In the genomic region with DNA sequence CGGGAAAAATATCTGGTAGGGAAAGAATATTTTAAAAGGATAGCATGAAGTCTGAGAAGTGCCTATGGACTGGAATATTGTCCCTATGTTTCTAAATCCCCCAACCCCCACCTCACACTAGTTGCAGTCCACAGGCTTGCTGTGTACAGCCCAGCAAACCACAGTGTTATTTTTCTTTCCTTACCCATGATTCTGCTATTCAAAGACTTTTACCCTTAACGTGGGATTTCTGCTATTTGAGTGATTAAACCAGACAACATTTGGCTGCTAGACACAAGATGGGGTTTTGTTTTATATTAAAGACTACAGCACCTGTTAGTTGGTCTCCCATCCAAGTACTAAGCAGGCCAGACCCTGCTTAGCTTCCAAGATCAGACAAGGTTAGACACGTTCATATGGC, we compare ENCODE assay signal across 26 cellular contexts.
DNase-seq lines count a peak whose midpoint lies in the region; ATAC-seq, FAIRE-seq and TF ChIP-seq lines count a peak whose summit lies in the region.
"Had no signal": no experiment of that assay in that cellular context is flagged by ENCODE, and none has a peak within 500 bp of the region (broad histone marks: within the 10 kb centered on the region; RNA-seq: fewer than 3 reads in every experiment).

No MANE protein-coding gene starts in this region.

- H3K4me1 ChIP-seq in astrocyte (ENCODE audit: insufficient read depth, low read length), result peaks cover 32% of the 10 kb centered on the region
- H3K4me1 ChIP-seq: A549, BE2C had no signal

- no peak for TF ChIP-seq EP300 in neural cell (conservative IDR thresholded peaks at IDR 0.05; ENCODE audit: poor library complexity, severe bottlenecking)

- H3K79me2 ChIP-seq in astrocyte (ENCODE audit: insufficient read depth, low read length), result no peaks in the 10 kb centered on the region
- H3K79me2 ChIP-seq in neural cell (replicated peaks; ENCODE audit: insufficient read depth, low read length), result peaks cover 4% of the 10 kb centered on the region

- peaks cover 26% of the 10 kb centered on the region for H3F3A ChIP-seq in neural cell (ENCODE audit: insufficient read depth, low read length, poor library complexity, severe bottlenecking)

- H3K9me3 Mint-ChIP-seq in activated CD4-positive, alpha-beta T cell treated with anti-CD3 and anti-CD28 coated beads, Interleukin-2, amount 10 ng/mL, durations not matched to agents 24 days and 14 days, result no peaks in the 10 kb centered on the region
- no peaks in the 10 kb centered on the region for H3K9me3 Mint-ChIP-seq in astrocyte (ENCODE audit: unreplicated experiment)

- H3K4me3 ChIP-seq in astrocyte (ENCODE audit: insufficient read depth, low read depth, low read length) (no peak overlapping the region), neural cell (ENCODE audit: low read length) (no peak overlapping the region)
- H3K4me3 ChIP-seq: A549, BLaER1, GM12878 had no signal

- no peak for ATAC-seq in HG02870 (IDR thresholded peaks at IDR 0.05; ENCODE audit: unreplicated experiment)
- ATAC-seq: A549, GM12878 had no signal

- H3K4me2 ChIP-seq in astrocyte (ENCODE audit: low read length) (no peak overlapping the region), neural cell (ENCODE audit: low read length) (no peak overlapping the region)
- H3K4me2 ChIP-seq: A549, BLaER1 had no signal

- H3K27me3 ChIP-seq in astrocyte (ENCODE audit: insufficient read depth, low read length) (no peaks in the 10 kb centered on the region), neural cell (ENCODE audit: insufficient read depth, low read depth, low read length) (no peaks in the 10 kb centered on the region)
- H3K27me3 ChIP-seq: BE2C, BLaER1 had no signal

- no peaks in the 10 kb centered on the region for H3K36me3 ChIP-seq in astrocyte (ENCODE audit: insufficient read depth, low read length)
- no peaks in the 10 kb centered on the region for H3K36me3 ChIP-seq in neural cell (ENCODE audit: insufficient read depth, low read length)
- H3K36me3 ChIP-seq: BE2C, BLaER1 had no signal

- FAIRE-seq in astrocyte (lab: Jason Lieb, UNC), result no peak
- FAIRE-seq: A549, GM12878, GM12892, GM18507 had no signal

- no peak for TF ChIP-seq CTCF in astrocyte (IDR thresholded peaks at IDR 0.05; ENCODE audit: insufficient read depth, low read depth, low read length)
- TF ChIP-seq CTCF in neural cell (IDR thresholded peaks at IDR 0.05; ENCODE audit: poor library complexity, severe bottlenecking), result no peak

- H3K4me3 Mint-ChIP-seq in activated CD4-positive, alpha-beta T cell treated with anti-CD3 and anti-CD28 coated beads, Interleukin-2, amount 10 ng/mL, durations not matched to agents 24 days and 14 days, result no peak overlapping the region
- H3K4me3 Mint-ChIP-seq in astrocyte (ENCODE audit: unreplicated experiment), result no peak overlapping the region
- H3K4me3 Mint-ChIP-seq: CD14-positive monocyte; CD4-positive, alpha-beta memory T cell; CD4-positive, CD25-positive, alpha-beta regulatory T cell; CD8-positive, alpha-beta memory T cell had no signal

- intact Hi-C loops in activated CD4-positive, alpha-beta T cell treated with anti-CD3 and anti-CD28 coated beads, Interleukin-2, amount 10 ng/mL, durations not matched to agents 24 days and 14 days (cut with micrococcal nuclease), result no loop called here

- H3K27ac ChIP-seq in astrocyte (ENCODE audit: low read depth, low read length) (no peak overlapping the region), neural cell (ENCODE audit: low read length) (peak overlapping the region; percentile 99)
- H3K27ac ChIP-seq: 22Rv1, A549, BLaER1 had no signal

- H3K4me1 Mint-ChIP-seq in activated CD4-positive, alpha-beta T cell treated with anti-CD3 and anti-CD28 coated beads, Interleukin-2, amount 10 ng/mL, durations not matched to agents 24 days and 14 days, result no peaks in the 10 kb centered on the region
- peaks cover 33% of the 10 kb centered on the region for H3K4me1 Mint-ChIP-seq in astrocyte (ENCODE audit: low read depth, unreplicated experiment)
- H3K4me1 Mint-ChIP-seq: CD14-positive monocyte; CD4-positive, alpha-beta memory T cell; CD4-positive, CD25-positive, alpha-beta regulatory T cell; CD8-positive, alpha-beta memory T cell had no signal

- H2AFZ ChIP-seq in astrocyte (ENCODE audit: low read depth, low read length), result no peak overlapping the region
- H2AFZ ChIP-seq in neural cell (ENCODE audit: low read depth, low read length), result no peak overlapping the region

- H3K36me3 Mint-ChIP-seq in activated CD4-positive, alpha-beta T cell treated with anti-CD3 and anti-CD28 coated beads, Interleukin-2, amount 10 ng/mL, durations not matched to agents 24 days and 14 days (ENCODE audit: low read depth), result no peaks in the 10 kb centered on the region
- H3K36me3 Mint-ChIP-seq in astrocyte (ENCODE audit: low read depth, unreplicated experiment), result no peaks in the 10 kb centered on the region
- H3K36me3 Mint-ChIP-seq: CD14-positive monocyte; CD4-positive, alpha-beta memory T cell; CD4-positive, CD25-positive, alpha-beta regulatory T cell; CD8-positive, alpha-beta memory T cell had no signal

- H4K20me1 ChIP-seq in astrocyte (ENCODE audit: insufficient read depth, low read length) (no peaks in the 10 kb centered on the region), neural cell (ENCODE audit: insufficient read depth) (no peaks in the 10 kb centered on the region)
- H4K20me1 ChIP-seq: BLaER1 had no signal

- peak; percentile 4 for DNase-seq in activated CD4-positive, alpha-beta T cell treated with anti-CD3 and anti-CD28 coated beads, Interleukin-2, amount 10 ng/mL, durations not matched to agents 24 days and 14 days
- DNase-seq in activated CD4-positive, alpha-beta T cell treated with anti-CD3 and anti-CD28 coated beads, Interleukin-2, amount 50 U/mL, for 4 hours, result no peak
- peak; percentile 49 for DNase-seq in astrocyte (ENCODE audit: low read depth)
- DNase-seq in HK-2 (ENCODE audit: unreplicated experiment), result no peak
- DNase-seq: BE2C; C1 segment of cervical spinal cord; CD4-positive, alpha-beta memory T cell; CD4-positive, CD25-positive, alpha-beta regulatory T cell; CD8-positive, alpha-beta memory T cell; COR-L47; DMS 273 treated with DMSO at 0.1 percent for 48 hours; DMS153; DMS53; DMS79; DND-41; EL; GDM1 had no signal

- TF ChIP-seq RAD21 in neural cell (conservative IDR thresholded peaks at IDR 0.05), result no peak

- H3K27me3 Mint-ChIP-seq in activated CD4-positive, alpha-beta T cell treated with anti-CD3 and anti-CD28 coated beads, Interleukin-2, amount 10 ng/mL, durations not matched to agents 24 days and 14 days, result no peaks in the 10 kb centered on the region
- H3K27me3 Mint-ChIP-seq in astrocyte (ENCODE audit: low read depth, unreplicated experiment), result no peaks in the 10 kb centered on the region
- H3K27me3 Mint-ChIP-seq: CD4-positive, CD25-positive, alpha-beta regulatory T cell; CD8-positive, alpha-beta memory T cell had no signal

- no peak overlapping the region for H3K27ac Mint-ChIP-seq in activated CD4-positive, alpha-beta T cell treated with anti-CD3 and anti-CD28 coated beads, Interleukin-2, amount 10 ng/mL, durations not matched to agents 24 days and 14 days
- peak overlapping the region; percentile 36 for H3K27ac Mint-ChIP-seq in astrocyte (ENCODE audit: unreplicated experiment)
- H3K27ac Mint-ChIP-seq: CD4-positive, alpha-beta memory T cell; CD4-positive, CD25-positive, alpha-beta regulatory T cell; CD8-positive, alpha-beta memory T cell had no signal

- H3K9me3 ChIP-seq in astrocyte (ENCODE audit: insufficient read depth, low read depth, low read length) (no peaks in the 10 kb centered on the region), neural cell (ENCODE audit: low read length) (no peaks in the 10 kb centered on the region)
- H3K9me3 ChIP-seq: A549, BE2C, BLaER1 had no signal

- H3K9ac ChIP-seq in astrocyte (ENCODE audit: low read length) (no peak overlapping the region), neural cell (ENCODE audit: low read length) (no peak overlapping the region)
- H3K9ac ChIP-seq: BLaER1 had no signal

- no peaks in the 10 kb centered on the region for H3K9me2 ChIP-seq in neural cell (ENCODE audit: insufficient read depth, low read length)

TF ChIP-seq in neural cell, 6 proteins besides CTCF, POLR2A, EP300 and RAD21:
- no peak for TF ChIP-seq EZH2 (IDR thresholded peaks at IDR 0.05; ENCODE audit: borderline replicate concordance, insufficient read depth, low read length, poor library complexity, severe bottlenecking)
- TF ChIP-seq SMC3 (conservative IDR thresholded peaks at IDR 0.05; ENCODE audit: poor library complexity), result no peak
- TF ChIP-seq, protein P1, sequence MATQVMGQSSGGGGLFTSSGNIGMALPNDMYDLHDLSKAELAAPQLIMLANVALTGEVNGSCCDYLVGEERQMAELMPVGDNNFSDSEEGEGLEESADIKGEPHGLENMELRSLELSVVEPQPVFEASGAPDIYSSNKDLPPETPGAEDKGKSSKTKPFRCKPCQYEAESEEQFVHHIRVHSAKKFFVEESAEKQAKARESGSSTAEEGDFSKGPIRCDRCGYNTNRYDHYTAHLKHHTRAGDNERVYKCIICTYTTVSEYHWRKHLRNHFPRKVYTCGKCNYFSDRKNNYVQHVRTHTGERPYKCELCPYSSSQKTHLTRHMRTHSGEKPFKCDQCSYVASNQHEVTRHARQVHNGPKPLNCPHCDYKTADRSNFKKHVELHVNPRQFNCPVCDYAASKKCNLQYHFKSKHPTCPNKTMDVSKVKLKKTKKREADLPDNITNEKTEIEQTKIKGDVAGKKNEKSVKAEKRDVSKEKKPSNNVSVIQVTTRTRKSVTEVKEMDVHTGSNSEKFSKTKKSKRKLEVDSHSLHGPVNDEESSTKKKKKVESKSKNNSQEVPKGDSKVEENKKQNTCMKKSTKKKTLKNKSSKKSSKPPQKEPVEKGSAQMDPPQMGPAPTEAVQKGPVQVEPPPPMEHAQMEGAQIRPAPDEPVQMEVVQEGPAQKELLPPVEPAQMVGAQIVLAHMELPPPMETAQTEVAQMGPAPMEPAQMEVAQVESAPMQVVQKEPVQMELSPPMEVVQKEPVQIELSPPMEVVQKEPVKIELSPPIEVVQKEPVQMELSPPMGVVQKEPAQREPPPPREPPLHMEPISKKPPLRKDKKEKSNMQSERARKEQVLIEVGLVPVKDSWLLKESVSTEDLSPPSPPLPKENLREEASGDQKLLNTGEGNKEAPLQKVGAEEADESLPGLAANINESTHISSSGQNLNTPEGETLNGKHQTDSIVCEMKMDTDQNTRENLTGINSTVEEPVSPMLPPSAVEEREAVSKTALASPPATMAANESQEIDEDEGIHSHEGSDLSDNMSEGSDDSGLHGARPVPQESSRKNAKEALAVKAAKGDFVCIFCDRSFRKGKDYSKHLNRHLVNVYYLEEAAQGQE (IDR thresholded peaks at IDR 0.05; ENCODE audit: borderline replicate concordance), result no peak
- TF ChIP-seq POLR2AphosphoS5 (IDR thresholded peaks at IDR 0.05), result no peak
- TF ChIP-seq MXI1 (conservative IDR thresholded peaks at IDR 0.05; ENCODE audit: poor library complexity, severe bottlenecking), result no peak
- no peak for TF ChIP-seq TAF1 (IDR thresholded peaks at IDR 0.05; ENCODE audit: low read depth)

Comparison
In these comparisons a context has a peak if more than half of its experiments do, and no peak if none do; other contexts are left out.
1. DNase-seq: peak in activated CD4-positive, alpha-beta T cell treated with anti-CD3 and anti-CD28 coated beads, Interleukin-2, amount 10 ng/mL, durations not matched to agents 24 days and 14 days (single experiment) and astrocyte (single experiment); none in activated CD4-positive, alpha-beta T cell treated with anti-CD3 and anti-CD28 coated beads, Interleukin-2, amount 50 U/mL, for 4 hours (0 of 2) and HK-2 (single experiment).